1 cellular context compared by ENCODE assay signal in the genomic region with DNA sequence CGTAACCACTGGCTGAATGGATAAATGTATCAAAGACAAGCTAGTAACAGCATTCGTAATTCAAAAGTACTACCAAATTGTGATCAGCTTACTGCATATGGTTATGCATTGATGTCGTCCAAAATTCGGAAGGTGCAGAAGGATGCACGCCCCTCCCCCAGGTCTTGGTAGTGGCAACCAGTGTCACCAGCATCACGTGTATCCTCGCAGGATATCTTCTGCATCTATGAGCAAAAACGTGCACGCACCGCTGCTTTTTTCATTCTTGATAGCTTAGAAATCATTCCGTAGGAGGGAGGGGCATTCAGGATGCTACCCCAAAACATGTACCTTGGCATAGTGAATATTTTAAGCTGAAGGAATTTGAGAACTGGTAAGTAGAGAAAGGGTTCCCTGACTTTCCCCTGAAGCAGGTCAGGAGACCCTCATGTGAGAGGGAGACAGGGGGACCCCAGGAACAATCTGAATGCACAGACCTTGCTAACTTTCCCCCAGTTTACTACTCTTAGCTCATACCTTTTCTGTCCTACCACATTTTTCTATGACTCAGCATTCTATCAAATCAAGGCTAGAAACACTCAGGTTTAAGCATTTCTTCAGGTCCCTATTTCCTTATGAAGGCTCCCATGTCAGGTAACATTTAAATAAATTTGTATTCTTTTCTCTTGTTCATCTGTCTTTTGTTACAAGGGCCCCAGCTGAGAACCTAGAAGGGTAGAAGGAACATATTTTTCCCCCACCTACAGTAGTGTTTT.
TF ChIP-seq lines count a peak whose summit lies in the region.

No MANE protein-coding gene starts in this region.

TF ChIP-seq in K562, 482 proteins besides CTCF, POLR2A, EP300 and RAD21 (continued from another document):
- TF ChIP-seq, protein P1, sequence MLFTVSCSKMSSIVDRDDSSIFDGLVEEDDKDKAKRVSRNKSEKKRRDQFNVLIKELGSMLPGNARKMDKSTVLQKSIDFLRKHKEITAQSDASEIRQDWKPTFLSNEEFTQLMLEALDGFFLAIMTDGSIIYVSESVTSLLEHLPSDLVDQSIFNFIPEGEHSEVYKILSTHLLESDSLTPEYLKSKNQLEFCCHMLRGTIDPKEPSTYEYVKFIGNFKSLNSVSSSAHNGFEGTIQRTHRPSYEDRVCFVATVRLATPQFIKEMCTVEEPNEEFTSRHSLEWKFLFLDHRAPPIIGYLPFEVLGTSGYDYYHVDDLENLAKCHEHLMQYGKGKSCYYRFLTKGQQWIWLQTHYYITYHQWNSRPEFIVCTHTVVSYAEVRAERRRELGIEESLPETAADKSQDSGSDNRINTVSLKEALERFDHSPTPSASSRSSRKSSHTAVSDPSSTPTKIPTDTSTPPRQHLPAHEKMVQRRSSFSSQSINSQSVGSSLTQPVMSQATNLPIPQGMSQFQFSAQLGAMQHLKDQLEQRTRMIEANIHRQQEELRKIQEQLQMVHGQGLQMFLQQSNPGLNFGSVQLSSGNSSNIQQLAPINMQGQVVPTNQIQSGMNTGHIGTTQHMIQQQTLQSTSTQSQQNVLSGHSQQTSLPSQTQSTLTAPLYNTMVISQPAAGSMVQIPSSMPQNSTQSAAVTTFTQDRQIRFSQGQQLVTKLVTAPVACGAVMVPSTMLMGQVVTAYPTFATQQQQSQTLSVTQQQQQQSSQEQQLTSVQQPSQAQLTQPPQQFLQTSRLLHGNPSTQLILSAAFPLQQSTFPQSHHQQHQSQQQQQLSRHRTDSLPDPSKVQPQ (CRISPR knock-in tag; IDR thresholded peaks at IDR 0.05; ENCODE audit: borderline replicate concordance) = no peak
- peak; percentile 61 for TF ChIP-seq NFE2 (IDR thresholded peaks at IDR 0.05; ENCODE audit: low read depth)
- TF ChIP-seq, protein P2, sequence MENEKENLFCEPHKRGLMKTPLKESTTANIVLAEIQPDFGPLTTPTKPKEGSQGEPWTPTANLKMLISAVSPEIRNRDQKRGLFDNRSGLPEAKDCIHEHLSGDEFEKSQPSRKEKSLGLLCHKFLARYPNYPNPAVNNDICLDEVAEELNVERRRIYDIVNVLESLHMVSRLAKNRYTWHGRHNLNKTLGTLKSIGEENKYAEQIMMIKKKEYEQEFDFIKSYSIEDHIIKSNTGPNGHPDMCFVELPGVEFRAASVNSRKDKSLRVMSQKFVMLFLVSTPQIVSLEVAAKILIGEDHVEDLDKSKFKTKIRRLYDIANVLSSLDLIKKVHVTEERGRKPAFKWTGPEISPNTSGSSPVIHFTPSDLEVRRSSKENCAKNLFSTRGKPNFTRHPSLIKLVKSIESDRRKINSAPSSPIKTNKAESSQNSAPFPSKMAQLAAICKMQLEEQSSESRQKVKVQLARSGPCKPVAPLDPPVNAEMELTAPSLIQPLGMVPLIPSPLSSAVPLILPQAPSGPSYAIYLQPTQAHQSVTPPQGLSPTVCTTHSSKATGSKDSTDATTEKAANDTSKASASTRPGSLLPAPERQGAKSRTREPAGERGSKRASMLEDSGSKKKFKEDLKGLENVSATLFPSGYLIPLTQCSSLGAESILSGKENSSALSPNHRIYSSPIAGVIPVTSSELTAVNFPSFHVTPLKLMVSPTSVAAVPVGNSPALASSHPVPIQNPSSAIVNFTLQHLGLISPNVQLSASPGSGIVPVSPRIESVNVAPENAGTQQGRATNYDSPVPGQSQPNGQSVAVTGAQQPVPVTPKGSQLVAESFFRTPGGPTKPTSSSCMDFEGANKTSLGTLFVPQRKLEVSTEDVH (IDR thresholded peaks at IDR 0.05; ENCODE audit: low read depth, partially characterized antibody) = no peak
- TF ChIP-seq BHLHE40 (IDR thresholded peaks at IDR 0.05; ENCODE audit: low read length) = peak; percentile 55
- 0 out of 2 replicates have a peak, but pooled peaks have one; percentile 18 for TF ChIP-seq NFE2L1 (tag; IDR thresholded peaks at IDR 0.05; ENCODE audit: borderline replicate concordance, low read depth)
- TF ChIP-seq MYNN (IDR thresholded peaks at IDR 0.05) = no peak
- TF ChIP-seq MYNN (CRISPR knock-in tag; IDR thresholded peaks at IDR 0.05) = no peak
- no peak for TF ChIP-seq ZNF586 (CRISPR knock-in tag; conservative IDR thresholded peaks at IDR 0.05)
- TF ChIP-seq, protein P3, sequence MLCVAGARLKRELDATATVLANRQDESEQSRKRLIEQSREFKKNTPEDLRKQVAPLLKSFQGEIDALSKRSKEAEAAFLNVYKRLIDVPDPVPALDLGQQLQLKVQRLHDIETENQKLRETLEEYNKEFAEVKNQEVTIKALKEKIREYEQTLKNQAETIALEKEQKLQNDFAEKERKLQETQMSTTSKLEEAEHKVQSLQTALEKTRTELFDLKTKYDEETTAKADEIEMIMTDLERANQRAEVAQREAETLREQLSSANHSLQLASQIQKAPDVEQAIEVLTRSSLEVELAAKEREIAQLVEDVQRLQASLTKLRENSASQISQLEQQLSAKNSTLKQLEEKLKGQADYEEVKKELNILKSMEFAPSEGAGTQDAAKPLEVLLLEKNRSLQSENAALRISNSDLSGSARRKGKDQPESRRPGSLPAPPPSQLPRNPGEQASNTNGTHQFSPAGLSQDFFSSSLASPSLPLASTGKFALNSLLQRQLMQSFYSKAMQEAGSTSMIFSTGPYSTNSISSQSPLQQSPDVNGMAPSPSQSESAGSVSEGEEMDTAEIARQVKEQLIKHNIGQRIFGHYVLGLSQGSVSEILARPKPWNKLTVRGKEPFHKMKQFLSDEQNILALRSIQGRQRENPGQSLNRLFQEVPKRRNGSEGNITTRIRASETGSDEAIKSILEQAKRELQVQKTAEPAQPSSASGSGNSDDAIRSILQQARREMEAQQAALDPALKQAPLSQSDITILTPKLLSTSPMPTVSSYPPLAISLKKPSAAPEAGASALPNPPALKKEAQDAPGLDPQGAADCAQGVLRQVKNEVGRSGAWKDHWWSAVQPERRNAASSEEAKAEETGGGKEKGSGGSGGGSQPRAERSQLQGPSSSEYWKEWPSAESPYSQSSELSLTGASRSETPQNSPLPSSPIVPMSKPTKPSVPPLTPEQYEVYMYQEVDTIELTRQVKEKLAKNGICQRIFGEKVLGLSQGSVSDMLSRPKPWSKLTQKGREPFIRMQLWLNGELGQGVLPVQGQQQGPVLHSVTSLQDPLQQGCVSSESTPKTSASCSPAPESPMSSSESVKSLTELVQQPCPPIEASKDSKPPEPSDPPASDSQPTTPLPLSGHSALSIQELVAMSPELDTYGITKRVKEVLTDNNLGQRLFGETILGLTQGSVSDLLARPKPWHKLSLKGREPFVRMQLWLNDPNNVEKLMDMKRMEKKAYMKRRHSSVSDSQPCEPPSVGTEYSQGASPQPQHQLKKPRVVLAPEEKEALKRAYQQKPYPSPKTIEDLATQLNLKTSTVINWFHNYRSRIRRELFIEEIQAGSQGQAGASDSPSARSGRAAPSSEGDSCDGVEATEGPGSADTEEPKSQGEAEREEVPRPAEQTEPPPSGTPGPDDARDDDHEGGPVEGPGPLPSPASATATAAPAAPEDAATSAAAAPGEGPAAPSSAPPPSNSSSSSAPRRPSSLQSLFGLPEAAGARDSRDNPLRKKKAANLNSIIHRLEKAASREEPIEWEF (CRISPR knock-in tag; IDR thresholded peaks at IDR 0.05) = no peak
- TF ChIP-seq, protein P4, sequence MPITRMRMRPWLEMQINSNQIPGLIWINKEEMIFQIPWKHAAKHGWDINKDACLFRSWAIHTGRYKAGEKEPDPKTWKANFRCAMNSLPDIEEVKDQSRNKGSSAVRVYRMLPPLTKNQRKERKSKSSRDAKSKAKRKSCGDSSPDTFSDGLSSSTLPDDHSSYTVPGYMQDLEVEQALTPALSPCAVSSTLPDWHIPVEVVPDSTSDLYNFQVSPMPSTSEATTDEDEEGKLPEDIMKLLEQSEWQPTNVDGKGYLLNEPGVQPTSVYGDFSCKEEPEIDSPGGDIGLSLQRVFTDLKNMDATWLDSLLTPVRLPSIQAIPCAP (CRISPR knock-in tag; IDR thresholded peaks at IDR 0.05; ENCODE audit: borderline replicate concordance) = no peak
- TF ChIP-seq CHCHD3 (CRISPR knock-in tag; IDR thresholded peaks at IDR 0.05) = no peak
- TF ChIP-seq CTBP1 (IDR thresholded peaks at IDR 0.05; ENCODE audit: borderline replicate concordance) = no peak
- TF ChIP-seq MAFK (IDR thresholded peaks at IDR 0.05; ENCODE audit: low read length) = peak; percentile 69; the same call in 1 of the 2 replicates
- no peak for TF ChIP-seq HNRNPH1 (optimal IDR thresholded peaks at IDR 0.05; ENCODE audit: low read depth, low read length)
- no peak for TF ChIP-seq KLF13 (tag; IDR thresholded peaks at IDR 0.05; ENCODE audit: borderline replicate concordance, low read depth)
- TF ChIP-seq ATF7 (IDR thresholded peaks at IDR 0.05) = no peak
- TF ChIP-seq, protein P5, sequence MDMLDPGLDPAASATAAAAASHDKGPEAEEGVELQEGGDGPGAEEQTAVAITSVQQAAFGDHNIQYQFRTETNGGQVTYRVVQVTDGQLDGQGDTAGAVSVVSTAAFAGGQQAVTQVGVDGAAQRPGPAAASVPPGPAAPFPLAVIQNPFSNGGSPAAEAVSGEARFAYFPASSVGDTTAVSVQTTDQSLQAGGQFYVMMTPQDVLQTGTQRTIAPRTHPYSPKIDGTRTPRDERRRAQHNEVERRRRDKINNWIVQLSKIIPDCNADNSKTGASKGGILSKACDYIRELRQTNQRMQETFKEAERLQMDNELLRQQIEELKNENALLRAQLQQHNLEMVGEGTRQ (CRISPR knock-in tag; IDR thresholded peaks at IDR 0.05) = no peak
- TF ChIP-seq ERF (CRISPR knock-in tag; IDR thresholded peaks at IDR 0.05) = no peak
TF ChIP-seq in K562: peak in this region for 8.
